ENCODE assay signal across 11 cellular contexts in genomic region chr18:12252061-12252460, GRCh38. TPM values are rescaled to one million over a fixed set of nuclear protein-coding genes. Genes with fewer than 3 reads are reported as not detected.
"Had no signal": no experiment of that assay in that cellular context is flagged by ENCODE, and none has a peak within 500 bp of the region (broad histone marks: within the 10 kb centered on the region; RNA-seq: fewer than 3 reads in every experiment).

No MANE protein-coding gene starts in this region.

- H3K27ac Mint-ChIP-seq: HFFc6, IgD-negative memory B cell had no signal

- H3K9me3 Mint-ChIP-seq: HFFc6, IgD-negative memory B cell had no signal

- H3K4me1 Mint-ChIP-seq: IgD-negative memory B cell had no signal

- H3K27ac ChIP-seq: GM23248, HL-60 had no signal

- H3K36me3 ChIP-seq: HAP-1 had no signal

- ATAC-seq: HCT116, HepG2 had no signal

- DNase-seq: GM23248, GOT3, H7, HFFc6 had no signal

- H3K4me3 Mint-ChIP-seq: HFFc6, IgD-negative memory B cell had no signal

- H3K9ac ChIP-seq: GM23248 had no signal

- H2AFZ ChIP-seq: GM23248 had no signal

- H3K4me3 ChIP-seq: GM23248, HAP-1 had no signal

- H3K36me3 Mint-ChIP-seq: IgD-negative memory B cell had no signal

- H3K4me1 ChIP-seq: HAP-1 had no signal

- H3K9me3 ChIP-seq: HAP-1 had no signal

RNA-seq across cellular contexts. Expression of gene CIDEA, which starts 2.1 kb away (rescaled TPM):
- total RNA-seq: GM23248, H4, H7, HepG2, HFFc6, HT1080 had no signal
